Comparison of ENCODE assay signal across 2 cellular contexts in genomic region chr1:227161470-227161869, GRCh38.
TF ChIP-seq lines count a peak whose summit lies in the region.

No MANE protein-coding gene starts in this region.

TF ChIP-seq in HepG2, 621 proteins besides CTCF, POLR2A, EP300 and RAD21:
- TF ChIP-seq ZBTB40 (IDR thresholded peaks at IDR 0.05), result peak; percentile 35; the same call in 1 of the 2 replicates
- TF ChIP-seq ZBTB40 (CRISPR knock-in tag; IDR thresholded peaks at IDR 0.05), result peak; percentile 76; the same call in 1 of the 2 replicates
- TF ChIP-seq NCOA2 (CRISPR knock-in tag; IDR thresholded peaks at IDR 0.05), result no peak

TF ChIP-seq in K562, 482 proteins besides CTCF, POLR2A, EP300 and RAD21:
- TF ChIP-seq ZFP30 (CRISPR knock-in tag; IDR thresholded peaks at IDR 0.05; ENCODE audit: borderline replicate concordance), result no peak
- TF ChIP-seq ARID2 (IDR thresholded peaks at IDR 0.05), result no peak
- TF ChIP-seq EHMT2 (IDR thresholded peaks at IDR 0.05), result no peak
- no peak for TF ChIP-seq BACH1 (tag; IDR thresholded peaks at IDR 0.05)
- no peak for TF ChIP-seq ID3 (CRISPR knock-in tag; IDR thresholded peaks at IDR 0.05)
- no peak for TF ChIP-seq ID3 (tag; IDR thresholded peaks at IDR 0.05)
- peak; percentile 97 for TF ChIP-seq ZBTB40 (IDR thresholded peaks at IDR 0.05)
- peak; percentile 95 for TF ChIP-seq ZBTB40 (CRISPR knock-in tag; IDR thresholded peaks at IDR 0.05)
- TF ChIP-seq NFIC (IDR thresholded peaks at IDR 0.05), result peak; percentile 79
- TF ChIP-seq ZNF274 (IDR thresholded peaks at IDR 0.05; ENCODE audit: borderline replicate concordance, low read depth, low read length), result no peak
- TF ChIP-seq YY1 (IDR thresholded peaks at IDR 0.05; ENCODE audit: borderline replicate concordance in 1 of 3, control insufficient read depth in 1 of 3, extremely low read depth in 1 of 3, insufficient read depth in 3 of 3, insufficient read length in 1 of 3, insufficient replicate concordance in 2 of 3, low read depth in 1 of 3, low read length in 2 of 3), result no peak
- no peak for TF ChIP-seq HES1 (IDR thresholded peaks at IDR 0.05; ENCODE audit: low read depth)
